13 cellular contexts compared by ENCODE assay signal in genomic region chr14:93041002-93041401, GRCh38.
A peak's percentile ranks its signal among the peaks of the same experiment; 100 is the strongest.
DNase-seq lines count a peak whose midpoint lies in the region; ATAC-seq, FAIRE-seq and TF ChIP-seq lines count a peak whose summit lies in the region.
"Had no signal": no experiment of that assay in that cellular context is flagged by ENCODE, and none has a peak within 500 bp of the region (broad histone marks: within the 10 kb centered on the region; RNA-seq: fewer than 3 reads in every experiment).

No MANE protein-coding gene starts in this region.

- H3K9me3 ChIP-seq in right cardiac atrium (ENCODE audit: control insufficient read depth, low read length) (no peaks in the 10 kb centered on the region), muscle layer of duodenum (ENCODE audit: control insufficient read depth in 1 of 2, low read length in 2 of 2) (no peaks in the 10 kb centered on the region), upper lobe of right lung (no peaks in the 10 kb centered on the region), MG63 (no peaks in the 10 kb centered on the region)
- no peaks in the 10 kb centered on the region for H3K9me3 ChIP-seq in naive thymus-derived CD4-positive, alpha-beta T cell (ENCODE audit: control insufficient read depth in 2 of 3, low read length in 3 of 3)

- peak overlapping the region; percentile 93 for H3K27ac ChIP-seq in right cardiac atrium (ENCODE audit: low read length)
- H3K27ac ChIP-seq in muscle layer of duodenum (ENCODE audit: low read length) = peak overlapping the region; percentile 45
- H3K27ac ChIP-seq in upper lobe of right lung = peak overlapping the region; percentile 73
- no peak overlapping the region for H3K27ac ChIP-seq in naive thymus-derived CD4-positive, alpha-beta T cell (ENCODE audit: low read depth, low read length)
- H3K27ac ChIP-seq: parathyroid adenoma had no signal

- H3K27me3 ChIP-seq in right cardiac atrium (ENCODE audit: control insufficient read depth, insufficient read depth) = no peaks in the 10 kb centered on the region
- no peaks in the 10 kb centered on the region for H3K27me3 ChIP-seq in muscle layer of duodenum (ENCODE audit: low read depth, low read length)
- no peaks in the 10 kb centered on the region for H3K27me3 ChIP-seq in upper lobe of right lung
- H3K27me3 ChIP-seq in naive thymus-derived CD4-positive, alpha-beta T cell (ENCODE audit: control insufficient read depth in 2 of 2, insufficient read depth in 2 of 2, low read length in 2 of 2) = no peaks in the 10 kb centered on the region
- no peaks in the 10 kb centered on the region for H3K27me3 ChIP-seq in MG63

- DNase-seq in right cardiac atrium = peak in 1 of 3 donors; percentile 9
- no peak for DNase-seq in cardiac septum (ENCODE audit: low spot score)
- DNase-seq in central memory CD8-positive, alpha-beta T cell (ENCODE audit: low spot score in 2 of 2) = no peak
- no peak for DNase-seq in upper lobe of right lung
- no peak for DNase-seq in naive thymus-derived CD4-positive, alpha-beta T cell
- no peak for DNase-seq in MG63
- no peak for DNase-seq in GM12892 (ENCODE audit: insufficient read length)
- DNase-seq: activated T-cell treated with anti-CD3 and anti-CD28 coated beads for 4 hours, NCI-H1048, RPMI8226 had no signal

- TF ChIP-seq CTCF in upper lobe of right lung (IDR thresholded peaks at IDR 0.05) = no peak

- no peaks in the 10 kb centered on the region for H3K27me3 Mint-ChIP-seq in central memory CD8-positive, alpha-beta T cell
- no peaks in the 10 kb centered on the region for H3K27me3 Mint-ChIP-seq in naive thymus-derived CD4-positive, alpha-beta T cell

- no peak for FAIRE-seq in GM12892 (lab: Jason Lieb, UNC)
- FAIRE-seq: keratinocyte had no signal

- no peaks in the 10 kb centered on the region for H3K36me3 ChIP-seq in muscle layer of duodenum (ENCODE audit: control insufficient read depth in 1 of 2, insufficient read depth in 2 of 2, low read length in 2 of 2)
- H3K36me3 ChIP-seq in upper lobe of right lung = no peaks in the 10 kb centered on the region
- H3K36me3 ChIP-seq in naive thymus-derived CD4-positive, alpha-beta T cell (ENCODE audit: control insufficient read depth in 2 of 3, insufficient read depth in 3 of 3, low read length in 3 of 3) = no peaks in the 10 kb centered on the region
- H3K36me3 ChIP-seq in MG63 = no peaks in the 10 kb centered on the region

- WGBS in right cardiac atrium = 84% methylated on average over 5 of the region's 5 CpGs

- CTCF ChIA-PET in naive thymus-derived CD4-positive, alpha-beta T cell (lab: Charles Lee) = no interaction called here

- H3K4me1 ChIP-seq in right cardiac atrium (ENCODE audit: control insufficient read depth, insufficient read depth, low read length) (peaks cover 33% of the 10 kb centered on the region), muscle layer of duodenum (ENCODE audit: control insufficient read depth in 1 of 2, insufficient read depth in 2 of 2, low read length in 2 of 2) (peaks cover 43 to 58% of the 10 kb centered on the region in 2 donors), upper lobe of right lung (peaks cover 92% of the 10 kb centered on the region)
- H3K4me1 ChIP-seq in naive thymus-derived CD4-positive, alpha-beta T cell (ENCODE audit: control insufficient read depth in 2 of 2, insufficient read depth in 2 of 2, low read length in 2 of 2) = no peaks in the 10 kb centered on the region

- peaks cover 76% of the 10 kb centered on the region for H3K4me1 Mint-ChIP-seq in central memory CD8-positive, alpha-beta T cell
- H3K4me1 Mint-ChIP-seq in naive thymus-derived CD4-positive, alpha-beta T cell = peaks cover 19 to 58% (median 27%) of the 10 kb centered on the region in 7 donors

- H3K4me3 Mint-ChIP-seq in central memory CD8-positive, alpha-beta T cell = no peak overlapping the region
- no peak overlapping the region for H3K4me3 Mint-ChIP-seq in naive thymus-derived CD4-positive, alpha-beta T cell

- H3K27ac Mint-ChIP-seq in central memory CD8-positive, alpha-beta T cell (ENCODE audit: low read depth) = peak overlapping the region; percentile 82
- peak overlapping the region in 1 of 9 donors; percentile 45 for H3K27ac Mint-ChIP-seq in naive thymus-derived CD4-positive, alpha-beta T cell

- H3K9me3 Mint-ChIP-seq in central memory CD8-positive, alpha-beta T cell = no peaks in the 10 kb centered on the region
- no peaks in the 10 kb centered on the region for H3K9me3 Mint-ChIP-seq in naive thymus-derived CD4-positive, alpha-beta T cell

- no peak for TF ChIP-seq POLR2A in GM12892 (IDR thresholded peaks at IDR 0.05; ENCODE audit: low read depth, low read length)

- intact Hi-C loops in right cardiac atrium (cut with DNase I) (no loop called here), cardiac septum (cut with DNase I) (loop anchor here (5.0 kb wide), 2 partner anchors 51 to 69 kb away; no protein-coding TSS in a partner anchor), upper lobe of right lung (cut with DNase I) (no loop called here)
- intact Hi-C loops in naive thymus-derived CD4-positive, alpha-beta T cell (cut with micrococcal nuclease) = no loop called here

- POLR2A ChIA-PET in naive thymus-derived CD4-positive, alpha-beta T cell (lab: Charles Lee) = interaction anchor here (0.9 kb wide), 1 partner anchor 164 kb away, joined by 3 read pairs; no protein-coding TSS in a partner anchor

- H3K36me3 Mint-ChIP-seq in central memory CD8-positive, alpha-beta T cell (ENCODE audit: insufficient read depth) = peaks cover 3% of the 10 kb centered on the region
- H3K36me3 Mint-ChIP-seq in naive thymus-derived CD4-positive, alpha-beta T cell = no peaks in the 10 kb centered on the region

- ATAC-seq in right cardiac atrium (no peak), upper lobe of right lung (no peak)
- ATAC-seq in central memory CD8-positive, alpha-beta T cell (replicated peaks; ENCODE audit: extremely low read depth, poor library complexity, severe bottlenecking) = no peak
- no peak for ATAC-seq in naive thymus-derived CD4-positive, alpha-beta T cell

- H3K4me3 ChIP-seq in right cardiac atrium (ENCODE audit: low read length) (no peak overlapping the region), muscle layer of duodenum (ENCODE audit: low read depth in 1 of 2, low read length in 2 of 2) (no peak overlapping the region), upper lobe of right lung (no peak overlapping the region), MG63 (no peak overlapping the region)
- H3K4me3 ChIP-seq in naive thymus-derived CD4-positive, alpha-beta T cell (ENCODE audit: low read length) = no peak overlapping the region
